1 cellular context compared by ENCODE assay signal in genomic region chrX:53317365-53318069, GRCh38.
A peak's percentile ranks its signal among the peaks of the same experiment; 100 is the strongest.
TF ChIP-seq lines count a peak whose summit lies in the region.

No MANE protein-coding gene starts in this region.

TF ChIP-seq in K562, 482 proteins besides CTCF, POLR2A, EP300 and RAD21 (continued from another document):
- TF ChIP-seq AFF1 (IDR thresholded peaks at IDR 0.05; ENCODE audit: low read depth in 1 of 2, partially characterized antibody in 2 of 2) = no peak
- no peak for TF ChIP-seq ZNF551 (CRISPR knock-in tag; IDR thresholded peaks at IDR 0.05)
- TF ChIP-seq ZNF134 (CRISPR knock-in tag; conservative IDR thresholded peaks at IDR 0.05) = no peak
- no peak for TF ChIP-seq ARNT (IDR thresholded peaks at IDR 0.05)
- TF ChIP-seq TBP (optimal IDR thresholded peaks at IDR 0.05; ENCODE audit: low read depth, low read length) = no peak
- TF ChIP-seq ZNF785 (CRISPR knock-in tag; IDR thresholded peaks at IDR 0.05) = no peak
- TF ChIP-seq VEZF1 (CRISPR knock-in tag; IDR thresholded peaks at IDR 0.05) = peak; percentile 52
- no peak for TF ChIP-seq HDGF (IDR thresholded peaks at IDR 0.05)
- peak; percentile 39; the same call in 1 of the 2 replicates for TF ChIP-seq ARID2 (IDR thresholded peaks at IDR 0.05)
- peak; percentile 83 for TF ChIP-seq SMC3 (conservative IDR thresholded peaks at IDR 0.05; ENCODE audit: insufficient read depth, low read depth, low read length)
- TF ChIP-seq TEAD1 (CRISPR knock-in tag; IDR thresholded peaks at IDR 0.05) = no peak
- TF ChIP-seq ZNF3 (CRISPR knock-in tag; IDR thresholded peaks at IDR 0.05) = no peak
- TF ChIP-seq NFYB (IDR thresholded peaks at IDR 0.05; ENCODE audit: extremely low read depth, insufficient read length) = no peak
